Comparison of ENCODE assay signal across 15 cellular contexts in genomic region chr20:1881240-1881835, GRCh38. TPM values are rescaled to one million over a fixed set of nuclear protein-coding genes. Genes with fewer than 3 reads are reported as not detected.
DNase-seq lines count a peak whose midpoint lies in the region; ATAC-seq and TF ChIP-seq lines count a peak whose summit lies in the region.
"Had no signal": no experiment of that assay in that cellular context is flagged by ENCODE, and none has a peak within 500 bp of the region (broad histone marks: within the 10 kb centered on the region; RNA-seq: fewer than 3 reads in every experiment).

No MANE protein-coding gene starts in this region.

- no peak overlapping the region for H3K4me3 Mint-ChIP-seq in progenitor cell of endocrine pancreas (ENCODE audit: low read depth)

- no peak overlapping the region for H3K27ac Mint-ChIP-seq in progenitor cell of endocrine pancreas

- no peak for TF ChIP-seq CTCF in progenitor cell of endocrine pancreas (IDR thresholded peaks at IDR 0.05; ENCODE audit: unreplicated experiment)

- intact Hi-C loops in Right ventricle myocardium superior (cut with DNase I): no loop called here
- intact Hi-C loops in cardiac septum (cut with DNase I): no loop called here

- no peaks in the 10 kb centered on the region for H3K36me3 Mint-ChIP-seq in progenitor cell of endocrine pancreas (ENCODE audit: insufficient read depth)

- peak; percentile 60 for DNase-seq in Right ventricle myocardium superior
- no peak for DNase-seq in cardiac septum (ENCODE audit: low spot score)
- DNase-seq in glomerular visceral epithelial cell (ENCODE audit: extremely low spot score): peak; percentile 48
- peak; percentile 7 to 57 for DNase-seq in lung microvascular endothelial cell (ENCODE audit: low read depth in 2 of 2)
- no peak for DNase-seq in activated CD4-positive, alpha-beta T cell treated with anti-CD3 and anti-CD28 coated beads, Interleukin-2, amount 50 U/mL, for 48 hours
- DNase-seq in progenitor cell of endocrine pancreas (ENCODE audit: low spot score, unreplicated experiment): no peak
- DNase-seq in NCI-H2107 (lab: John Stamatoyannopoulos, UW): no peak
- DNase-seq: ACHN; activated gamma-delta T cell; GF-D8; NCI-H1417 treated with DMSO at 0.1 percent for 48 hours; NCI-H510A; PC-9; stimulated activated CD4-positive, alpha-beta T cell treated with anti-CD3 and anti-CD28 coated beads, Interleukin-2, amount 100 ng/mL, for 24 hours had no signal

- peaks cover 16% of the 10 kb centered on the region for H3K27me3 Mint-ChIP-seq in progenitor cell of endocrine pancreas

- H3K9me3 Mint-ChIP-seq in progenitor cell of endocrine pancreas (ENCODE audit: low read depth): no peaks in the 10 kb centered on the region

- ATAC-seq in Right ventricle myocardium superior (ENCODE audit: poor library complexity): peak; percentile 80
- no peak for ATAC-seq in GM18867 (IDR thresholded peaks at IDR 0.05; ENCODE audit: unreplicated experiment)

- peaks cover 14% of the 10 kb centered on the region for H3K4me1 Mint-ChIP-seq in progenitor cell of endocrine pancreas (ENCODE audit: low read depth)

RNA-seq across cellular contexts. Expression of gene SIRPA, which starts 13.9 kb away (rescaled TPM):
- total RNA-seq in Right ventricle myocardium superior (19.5 TPM), cardiac septum (45.8 TPM), lung microvascular endothelial cell (31.6 and 51.8 TPM in 2 replicates), progenitor cell of endocrine pancreas (15.2 and 16.2 TPM in 2 replicates)

Comparison
In these comparisons a context has a peak if more than half of its experiments do, and no peak if none do; other contexts are left out.
1. DNase-seq: peak in Right ventricle myocardium superior (single experiment), glomerular visceral epithelial cell (single experiment) and lung microvascular endothelial cell (2 of 2); none in cardiac septum (single experiment), activated CD4-positive, alpha-beta T cell treated with anti-CD3 and anti-CD28 coated beads, Interleukin-2, amount 50 U/mL, for 48 hours (0 of 2), progenitor cell of endocrine pancreas (single experiment) and NCI-H2107 (single experiment).